ENCODE assay signal across 11 cellular contexts in genomic region chr3:129890891-129891290, GRCh38. TPM values are rescaled to one million over a fixed set of nuclear protein-coding genes. Genes with fewer than 3 reads are reported as not detected.
DNase-seq lines count a peak whose midpoint lies in the region; ATAC-seq, FAIRE-seq and TF ChIP-seq lines count a peak whose summit lies in the region.
"Had no signal": no experiment of that assay in that cellular context is flagged by ENCODE, and none has a peak within 500 bp of the region (broad histone marks: within the 10 kb centered on the region; RNA-seq: fewer than 3 reads in every experiment).

No MANE protein-coding gene starts in this region.

- no peak overlapping the region for H2AK5ac ChIP-seq in mesendoderm (ENCODE audit: low read length)

- H3K27me3 Mint-ChIP-seq in CD4-positive, CD25-positive, alpha-beta regulatory T cell, result no peaks in the 10 kb centered on the region
- peaks cover 2% of the 10 kb centered on the region for H3K27me3 Mint-ChIP-seq in nephron progenitor cell (ENCODE audit: low read depth, poor library complexity)

- H3K9ac ChIP-seq in KMS-11, result no peak overlapping the region
- no peak overlapping the region for H3K9ac ChIP-seq in GM12878 (ENCODE audit: control insufficient read depth, insufficient read depth, low read length)
- no peak overlapping the region for H3K9ac ChIP-seq in mesendoderm (ENCODE audit: low read length)

- SMC1A ChIA-PET in GM12878 (lab: Charles Lee; ENCODE audit: uncharacterized antibody, unreplicated experiment), result interaction anchor here (2.2 to 4.3 kb wide), 2 partner anchors 12 to 32 kb away, joined by 5 to 24 read pairs; no protein-coding TSS in a partner anchor

- H3K27ac Mint-ChIP-seq in CD4-positive, CD25-positive, alpha-beta regulatory T cell, result peak overlapping the region in 2 of 3 donors; percentile 39 to 76
- no peak overlapping the region for H3K27ac Mint-ChIP-seq in nephron progenitor cell

- RAD21 ChIA-PET in GM12878 (lab: Charles Lee; ENCODE audit: unreplicated experiment), result interaction anchor here (1.5 kb wide), 1 partner anchor 60 kb away, joined by 3 read pairs; no protein-coding TSS in a partner anchor

- POLR2A ChIA-PET in GM12878 (lab: Charles Lee), result no interaction called here

- CTCF ChIA-PET in GM12878 (lab: Yijun Ruan, JAX), result no interaction called here

- no peak overlapping the region for H2AFZ ChIP-seq in KMS-11 (ENCODE audit: low read depth)
- no peak overlapping the region for H2AFZ ChIP-seq in GM12878 (ENCODE audit: control insufficient read depth, low read depth, low read length)

- H3K36me3 Mint-ChIP-seq in CD4-positive, CD25-positive, alpha-beta regulatory T cell, result no peaks in the 10 kb centered on the region
- H3K36me3 Mint-ChIP-seq in nephron progenitor cell (ENCODE audit: low read depth), result peaks cover 28% of the 10 kb centered on the region

- H2BK120ac ChIP-seq in mesendoderm (ENCODE audit: low read depth, low read length), result no peak overlapping the region

- no peak overlapping the region for H3K56ac ChIP-seq in mesendoderm (ENCODE audit: low read length)

- H4K20me1 ChIP-seq in KMS-11 (ENCODE audit: insufficient read depth), result no peaks in the 10 kb centered on the region
- H4K20me1 ChIP-seq in GM12878 (ENCODE audit: control insufficient read depth, insufficient read depth), result no peaks in the 10 kb centered on the region

- no peak overlapping the region for H3K27ac ChIP-seq in CD4-positive, CD25-positive, alpha-beta regulatory T cell (ENCODE audit: insufficient read depth, low read length, poor library complexity, severe bottlenecking)
- H3K27ac ChIP-seq in KMS-11, result no peak overlapping the region
- no peak overlapping the region for H3K27ac ChIP-seq in GM12878 (ENCODE audit: control insufficient read depth, insufficient read depth)
- H3K27ac ChIP-seq in mesendoderm (ENCODE audit: low read depth, low read length), result no peak overlapping the region

- FAIRE-seq in GM12878 (lab: Jason Lieb, UNC) (no peak), RCC 7860 (lab: Jason Lieb, UNC) (no peak)

- no peak for TF ChIP-seq CTCF in KMS-11 (conservative IDR thresholded peaks at IDR 0.05; ENCODE audit: low read depth, low read length)
- no peak for TF ChIP-seq CTCF in GM12878 (IDR thresholded peaks at IDR 0.05 in 2 of 3, conservative IDR thresholded peaks at IDR 0.05 in 1 of 3; ENCODE audit: control insufficient read depth in 2 of 3, extremely low read depth in 1 of 3, insufficient read depth in 1 of 3, low read depth in 3 of 3, low read length in 3 of 3)
- TF ChIP-seq CTCF in nephron progenitor cell (IDR thresholded peaks at IDR 0.05), result no peak

- no peak overlapping the region for H3K4ac ChIP-seq in mesendoderm (ENCODE audit: low read depth, low read length)

- no peak for DNase-seq in CD4-positive, CD25-positive, alpha-beta regulatory T cell
- DNase-seq in GM12878 (ENCODE audit: low read depth, low spot score) (no peak), nephron progenitor cell (no peak), RCC 7860 (ENCODE audit: low spot score) (no peak), retina (no peak), mesendoderm (no peak), A172 (ENCODE audit: low spot score) (no peak)
- DNase-seq: heart left ventricle, right cardiac atrium had no signal

- no peaks in the 10 kb centered on the region for H3K27me3 ChIP-seq in CD4-positive, CD25-positive, alpha-beta regulatory T cell (ENCODE audit: control insufficient read depth, insufficient read depth, low read length)
- no peaks in the 10 kb centered on the region for H3K27me3 ChIP-seq in KMS-11 (ENCODE audit: insufficient read depth, low read depth)
- no peaks in the 10 kb centered on the region for H3K27me3 ChIP-seq in GM12878 (replicated peaks in 1 of 2; ENCODE audit: control insufficient read depth in 2 of 2, insufficient read depth in 2 of 2, low read length in 1 of 2)
- H3K27me3 ChIP-seq in mesendoderm (ENCODE audit: insufficient read depth, low read length, poor library complexity), result no peaks in the 10 kb centered on the region
- H3K27me3 ChIP-seq: breast epithelium, heart left ventricle had no signal

- no peak for TF ChIP-seq EP300 in GM12878 (IDR thresholded peaks at IDR 0.05; ENCODE audit: borderline replicate concordance in 1 of 2, control insufficient read depth in 1 of 2, low read depth in 2 of 2, low read length in 2 of 2)

- no peak overlapping the region for H2BK5ac ChIP-seq in mesendoderm (ENCODE audit: low read length)

- TF ChIP-seq RAD21 in GM12878 (IDR thresholded peaks at IDR 0.05; ENCODE audit: insufficient read depth, low read depth, low read length), result no peak

- intact Hi-C loops in GM12878 (cut with micrococcal nuclease; ENCODE audit: unreplicated experiment), result loop anchor here (5.0 kb wide), 2 partner anchors 64 to 201 kb away; no protein-coding TSS in a partner anchor

- no peak overlapping the region for H3K18ac ChIP-seq in mesendoderm (ENCODE audit: low read length)

- no peaks in the 10 kb centered on the region for H3K9me3 ChIP-seq in CD4-positive, CD25-positive, alpha-beta regulatory T cell (ENCODE audit: control insufficient read depth in 2 of 2, low read length in 2 of 2)
- H3K9me3 ChIP-seq in GM12878 (replicated peaks; ENCODE audit: control insufficient read depth, insufficient read depth, low read length), result no peaks in the 10 kb centered on the region
- H3K9me3 ChIP-seq: breast epithelium, heart left ventricle had no signal

- H3K79me1 ChIP-seq in mesendoderm (ENCODE audit: low read length), result peaks cover 12% of the 10 kb centered on the region

- no peak overlapping the region for H3K4me3 ChIP-seq in CD4-positive, CD25-positive, alpha-beta regulatory T cell (ENCODE audit: low read depth, low read length)
- H3K4me3 ChIP-seq in KMS-11 (IDR thresholded peaks at IDR 0.05; ENCODE audit: insufficient read depth, low read depth, low read length) (no peak overlapping the region), GM12878 (no peak overlapping the region), mesendoderm (ENCODE audit: low read length) (no peak overlapping the region)

- peaks cover 38% of the 10 kb centered on the region for H3K4me1 ChIP-seq in CD4-positive, CD25-positive, alpha-beta regulatory T cell (ENCODE audit: control insufficient read depth, insufficient read depth, low read length, poor library complexity, severe bottlenecking)
- H3K4me1 ChIP-seq in KMS-11 (ENCODE audit: low read depth, poor library complexity, severe bottlenecking) (peaks cover 60% of the 10 kb centered on the region), GM12878 (ENCODE audit: control insufficient read depth, insufficient read depth, low read length) (peaks cover 22% of the 10 kb centered on the region), mesendoderm (ENCODE audit: control insufficient read depth, low read depth, low read length) (peaks cover 4% of the 10 kb centered on the region)

- in situ Hi-C loops in GM12878 (cut with MboI), result no loop called here

- H3K4me2 ChIP-seq in KMS-11 (peak overlapping the region; percentile 53), GM12878 (ENCODE audit: control insufficient read depth, insufficient read depth) (peak overlapping the region; percentile 73), mesendoderm (ENCODE audit: low read length) (no peak overlapping the region)

- peaks cover 37 to 58% (median 45%) of the 10 kb centered on the region in 4 donors for H3K4me1 Mint-ChIP-seq in CD4-positive, CD25-positive, alpha-beta regulatory T cell
- H3K4me1 Mint-ChIP-seq in nephron progenitor cell, result peaks cover 62% of the 10 kb centered on the region

- TF ChIP-seq POLR2A in GM12878 (IDR thresholded peaks at IDR 0.05; ENCODE audit: low read depth, low read length), result no peak

- ATAC-seq in CD4-positive, CD25-positive, alpha-beta regulatory T cell (ENCODE audit: low read depth in 2 of 2), result no peak
- no peak for ATAC-seq in GM12878
- ATAC-seq: heart left ventricle, right cardiac atrium had no signal

- H3K9me3 Mint-ChIP-seq in CD4-positive, CD25-positive, alpha-beta regulatory T cell, result no peaks in the 10 kb centered on the region
- H3K9me3 Mint-ChIP-seq in nephron progenitor cell, result no peaks in the 10 kb centered on the region

- no peak overlapping the region for H4K5ac ChIP-seq in mesendoderm (ENCODE audit: low read length)

- no peak overlapping the region for H2BK15ac ChIP-seq in mesendoderm (replicated peaks; ENCODE audit: low read depth)

- no peak overlapping the region for H4K8ac ChIP-seq in mesendoderm (ENCODE audit: low read depth, low read length)

- H3K4me3 Mint-ChIP-seq in CD4-positive, CD25-positive, alpha-beta regulatory T cell, result peak overlapping the region; percentile 26 to 96 (median 52)
- peak overlapping the region; percentile 62 for H3K4me3 Mint-ChIP-seq in nephron progenitor cell

- H3K36me3 ChIP-seq in CD4-positive, CD25-positive, alpha-beta regulatory T cell (ENCODE audit: control insufficient read depth, insufficient read depth, low read length), result no peaks in the 10 kb centered on the region
- H3K36me3 ChIP-seq in KMS-11 (ENCODE audit: insufficient read depth) (no peaks in the 10 kb centered on the region; the same call in 1 of the 2 replicates), GM12878 (ENCODE audit: control insufficient read depth in 2 of 2, insufficient read depth in 2 of 2, low read length in 1 of 2) (no peaks in the 10 kb centered on the region), mesendoderm (ENCODE audit: control insufficient read depth, insufficient read depth, low read length) (no peaks in the 10 kb centered on the region)
- H3K36me3 ChIP-seq: breast epithelium, heart left ventricle had no signal

- H3K79me2 ChIP-seq in KMS-11 (ENCODE audit: insufficient read depth, low read depth) (peaks cover 52% of the 10 kb centered on the region), GM12878 (ENCODE audit: control insufficient read depth, insufficient read depth, low read length) (peaks cover 36% of the 10 kb centered on the region), mesendoderm (ENCODE audit: control insufficient read depth, insufficient read depth, low read length) (peaks cover 24% of the 10 kb centered on the region)

- no peak overlapping the region for H3K23ac ChIP-seq in mesendoderm (ENCODE audit: low read length)

- BruUV-seq in GM12878 (replicated peaks; lab: Mats Ljungman, UMichigan), result no TSS peak

- WGBS in GM12878 (ENCODE audit: insufficient coverage, insufficient replicate concordance, low lambda C conversion rate, missing lambda C conversion rate), result 96% methylated on average over 2 of the region's 2 CpGs
- no CpG with 5 or more reads among the region's 2 CpGs for WGBS in mesendoderm (ENCODE audit: extremely low coverage, insufficient coverage, low lambda C conversion rate)

RNA-seq across cellular contexts. Expression of gene TMCC1, which starts 2.6 kb away (rescaled TPM):
- 29.2 TPM for total RNA-seq in CD4-positive, CD25-positive, alpha-beta regulatory T cell
- polyA plus RNA-seq in CD4-positive, CD25-positive, alpha-beta regulatory T cell, result 1 to 10 TPM; 5.2 to 7.1 (median 6.0) TPM
- total RNA-seq in GM12878 (2013; cell fraction: nucleolus; rRNA removed), result 17.7 and 18.9 TPM in 2 replicates
- total RNA-seq in GM12878 (2014; rRNA removed) (9.3 and 12.6 TPM in 2 replicates), GM12878 (2014; rRNA removed; fragmentation: Illumina TruSeq; extraction: Trizol) (11.3 and 11.6 TPM in 2 replicates), GM12878 (2021) (20.2 and 21.1 TPM in 2 replicates)
- 2.4 TPM for polyA plus RNA-seq in GM12878 (2011; ENCODE audit: low read depth)
- polyA plus RNA-seq in GM12878 (2011; rRNA removed) (12.3 and 12.9 TPM in 2 replicates), GM12878 (2014; fragmentation: Illumina TruSeq; extraction: Trizol) (13.9 and 19.2 TPM in 2 replicates), GM12878 (2014; fragmentation: Nextera tagmentation; extraction: Ambion mirVana) (1 to 10 TPM; 2.3 to 3.1 TPM), GM12878 (2014; rRNA removed) (7.6 and 10.6 TPM in 2 replicates), GM12878 (2016; fragmentation: Nextera tagmentation; extraction: Ambion mirVana) (1 to 10 TPM; 5.6 to 5.9 TPM)
- 7.8 and 8.9 TPM in 2 replicates for polyA plus RNA-seq in GM12878 (2011; cell fraction: cytosol; rRNA removed)
- 4.5 and 4.8 TPM in 2 replicates for polyA plus RNA-seq in GM12878 (2011; cell fraction: nucleus; rRNA removed)
- polyA plus RNA-seq in GM12878 (2012), result 6.3 and 10.6 TPM in 2 replicates
- 16.2 and 19.2 TPM in 2 replicates for polyA minus RNA-seq in GM12878 (2011; rRNA and poly(A)+ RNA removed)
- polyA minus RNA-seq in GM12878 (2011; cell fraction: cytosol; rRNA and poly(A)+ RNA removed), result 8.2 and 11.0 TPM in 2 replicates
- polyA minus RNA-seq in GM12878 (2011; cell fraction: nucleus; rRNA and poly(A)+ RNA removed), result 7.7 and 11.2 TPM in 2 replicates
- 12.1 TPM for polyA plus RNA-seq in mesendoderm (2013, experiment 1 of 2)
- polyA plus RNA-seq in mesendoderm (2013, experiment 2 of 2), result 11.6 TPM
- total RNA-seq in A172 (2014; rRNA removed; shearing (Covaris generic)), result 9.0 and 14.7 TPM in 2 replicates
